ENCODE assay signal across 32 cellular contexts in the genomic region with DNA sequence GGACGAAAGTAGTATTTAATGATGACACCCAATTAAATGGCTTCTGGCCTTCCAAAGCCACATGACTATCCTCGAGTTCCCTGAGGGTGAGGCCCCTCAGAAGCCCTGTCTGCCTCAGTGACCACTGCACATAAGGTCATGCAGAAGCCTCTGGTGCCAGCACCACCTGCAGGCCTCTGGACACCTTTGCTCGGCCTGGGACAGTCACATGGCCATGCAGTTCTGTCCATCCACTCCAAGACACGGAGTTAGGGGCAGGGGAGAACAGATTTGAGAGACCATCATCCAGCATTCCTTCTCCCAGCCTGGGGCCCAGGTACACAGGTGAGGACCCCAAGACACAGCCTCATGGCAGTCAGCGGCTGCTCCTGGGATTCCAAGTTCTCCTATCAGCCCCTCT.
DNase-seq lines count a peak whose midpoint lies in the region; ATAC-seq, FAIRE-seq and TF ChIP-seq lines count a peak whose summit lies in the region.
"Had no signal": no experiment of that assay in that cellular context is flagged by ENCODE, and none has a peak within 500 bp of the region (broad histone marks: within the 10 kb centered on the region; RNA-seq: fewer than 3 reads in every experiment).

No MANE protein-coding gene starts in this region.

- no peaks in the 10 kb centered on the region for H3K9me1 ChIP-seq in K562 (ENCODE audit: control insufficient read depth, insufficient read depth, low read length)

- H3K27ac ChIP-seq in K562 (ENCODE audit: extremely low read depth, low read depth, low read length) (no peak overlapping the region), sigmoid colon (peak overlapping the region in 3 of 4 donors; percentile 75 to 85 (median 84))
- H3K27ac ChIP-seq: HL-60 had no signal

- H3K9me3 Mint-ChIP-seq in activated CD8-positive, alpha-beta memory T cell treated with anti-CD3 and anti-CD28 coated beads, Interleukin-2, amount 10 ng/mL, durations not matched to agents 7 days and 5 days (ENCODE audit: low read depth): no peaks in the 10 kb centered on the region
- H3K9me3 Mint-ChIP-seq: CD14-positive monocyte; CD8-positive, alpha-beta memory T cell; GM23338; H9; HFFc6 had no signal

- TF ChIP-seq RAD21 in K562 (CRISPR knock-in tag; conservative IDR thresholded peaks at IDR 0.05 in 1 of 2, IDR thresholded peaks at IDR 0.05 in 1 of 2): no peak

- 68% methylated on average over 4 of the region's 5 CpGs for WGBS in K562 (ENCODE audit: insufficient coverage, low coverage, missing lambda C conversion rate)
- 82 to 89% methylated on average over 5 of the region's 5 CpGs for WGBS in sigmoid colon, 2 donors

- in situ Hi-C loops in K562 (cut with MboI) (no loop called here), HAP-1 (cut with MboI; ENCODE audit: low sequenced_read_pairs) (no loop called here)

- no peak overlapping the region for H3K27ac Mint-ChIP-seq in activated CD8-positive, alpha-beta memory T cell treated with anti-CD3 and anti-CD28 coated beads, Interleukin-2, amount 10 ng/mL, durations not matched to agents 7 days and 5 days
- H3K27ac Mint-ChIP-seq: CD14-positive monocyte, GM23338, HFFc6 had no signal

- H3K27me3 Mint-ChIP-seq in activated CD8-positive, alpha-beta memory T cell treated with anti-CD3 and anti-CD28 coated beads, Interleukin-2, amount 10 ng/mL, durations not matched to agents 7 days and 5 days: peaks cover 9% of the 10 kb centered on the region

- POLR2A ChIA-PET in K562 (lab: Yijun Ruan, JAX): no interaction called here

- peaks cover 14% of the 10 kb centered on the region for H3K4me1 Mint-ChIP-seq in activated CD8-positive, alpha-beta memory T cell treated with anti-CD3 and anti-CD28 coated beads, Interleukin-2, amount 10 ng/mL, durations not matched to agents 7 days and 5 days
- H3K4me1 Mint-ChIP-seq: CD14-positive monocyte, GM23338, H9 had no signal

- H3K27me3 ChIP-seq in K562 (ENCODE audit: control insufficient read depth in 2 of 2, insufficient read depth in 2 of 2, low read length in 2 of 2): no peaks in the 10 kb centered on the region
- no peaks in the 10 kb centered on the region for H3K27me3 ChIP-seq in sigmoid colon
- H3K27me3 ChIP-seq in HAP-1 (ENCODE audit: low read depth): no peaks in the 10 kb centered on the region
- H3K27me3 ChIP-seq: BE2C had no signal

- BruUV-seq in K562 (replicated peaks; lab: Mats Ljungman, UMichigan): no TSS peak

- H3K9me3 ChIP-seq in K562 (replicated peaks; ENCODE audit: control insufficient read depth, insufficient read depth, low read depth, low read length): no peaks in the 10 kb centered on the region
- no peaks in the 10 kb centered on the region for H3K9me3 ChIP-seq in sigmoid colon
- H3K9me3 ChIP-seq in HAP-1: no peaks in the 10 kb centered on the region
- H3K9me3 ChIP-seq: BE2C had no signal

- no peak overlapping the region for H2AFZ ChIP-seq in K562 (ENCODE audit: low read depth, low read length)
- H2AFZ ChIP-seq: GM23338 had no signal

- CTCF ChIA-PET in activated CD8-positive, alpha-beta memory T cell treated with anti-CD3 and anti-CD28 coated beads, Interleukin-2, amount 10 ng/mL, durations not matched to agents 7 days and 5 days (lab: Charles Lee): no interaction called here
- CTCF ChIA-PET in K562 (lab: Yijun Ruan, JAX; ENCODE audit: low intra/inter-chr PET ratio): no interaction called here

- H4K20me1 ChIP-seq in K562 (replicated peaks; ENCODE audit: control insufficient read depth, insufficient read depth, low read length): peaks cover 5% of the 10 kb centered on the region; the same call in 1 of the 2 replicates

- intact Hi-C loops in K562 (cut with micrococcal nuclease): no loop called here
- intact Hi-C loops in sigmoid colon (cut with DNase I): no loop called here

- H3K4me1 ChIP-seq in K562 (replicated peaks in 1 of 2; ENCODE audit: control insufficient read depth in 2 of 2, insufficient read depth in 2 of 2, low read length in 2 of 2): peaks cover 23 to 30% of the 10 kb centered on the region in 2 experiments; a peak in 4 of 5 replicates
- peaks cover 0 to 84% (median 83%) of the 10 kb centered on the region in 4 donors for H3K4me1 ChIP-seq in sigmoid colon
- H3K4me1 ChIP-seq in HAP-1: no peaks in the 10 kb centered on the region
- H3K4me1 ChIP-seq: BE2C had no signal

- ATAC-seq in activated CD8-positive, alpha-beta memory T cell treated with anti-CD3 and anti-CD28 coated beads, Interleukin-2, amount 10 ng/mL, durations not matched to agents 7 days and 5 days: no peak
- ATAC-seq in K562 (peak; percentile 38; the same call in 1 of the 3 replicates), HG02852 (IDR thresholded peaks at IDR 0.05; ENCODE audit: unreplicated experiment) (no peak)
- ATAC-seq: GM12878 had no signal

- H3K4me3 ChIP-seq in K562 (no peak overlapping the region), sigmoid colon (no peak overlapping the region), HAP-1 (no peak overlapping the region)
- H3K4me3 ChIP-seq: GM12878, GM23338 had no signal

- TF ChIP-seq CTCF in K562 (IDR thresholded peaks at IDR 0.05 in 2 of 3, conservative IDR thresholded peaks at IDR 0.05 in 1 of 3; ENCODE audit: insufficient read depth in 2 of 3, low read depth in 1 of 3, low read length in 3 of 3): no peak
- no peak for TF ChIP-seq CTCF in sigmoid colon (IDR thresholded peaks at IDR 0.05)

- no peaks in the 10 kb centered on the region for H3K36me3 Mint-ChIP-seq in activated CD8-positive, alpha-beta memory T cell treated with anti-CD3 and anti-CD28 coated beads, Interleukin-2, amount 10 ng/mL, durations not matched to agents 7 days and 5 days
- H3K36me3 Mint-ChIP-seq: CD14-positive monocyte had no signal

- H3K36me3 ChIP-seq in K562 (ENCODE audit: control insufficient read depth, insufficient read depth, low read length) (peaks cover 7% of the 10 kb centered on the region; the same call in 2 of the 3 replicates), sigmoid colon (no peaks in the 10 kb centered on the region), HAP-1 (replicated peaks) (no peaks in the 10 kb centered on the region)
- H3K36me3 ChIP-seq: BE2C had no signal

- H3K9ac ChIP-seq in K562 (ENCODE audit: insufficient read depth in 1 of 2, low read depth in 2 of 2, low read length in 2 of 2): peak overlapping the region in 1 of 2 experiments; percentile 73; a peak in 1 of 4 replicates

- peak; percentile 36 for DNase-seq in activated CD8-positive, alpha-beta memory T cell treated with anti-CD3 and anti-CD28 coated beads, Interleukin-2, amount 10 ng/mL, durations not matched to agents 7 days and 5 days
- no peak for DNase-seq in activated CD8-positive, alpha-beta memory T cell treated with anti-CD3 and anti-CD28 coated beads, Interleukin-2, amount 50 U/mL, for 4 hours
- DNase-seq in K562 (ENCODE audit: extremely low read depth in 1 of 4, low spot score in 3 of 4) (no peak), islet precursor cell (peak; percentile 47), sigmoid colon (peak; percentile 51), HAP-1 (ENCODE audit: low spot score in 2 of 2) (no peak), foreskin melanocyte (no peak)
- DNase-seq: 8988T; ACHN; BE2C; CD8-positive, alpha-beta memory T cell; DMS 273 treated with DMSO at 0.1 percent for 48 hours; DMS79; EL; GDM1; H9; HFFc6; Kasumi-1; MV-4-11; NCI-H1105; NCI-H1436 treated with DMSO at 0.1 percent for 48 hours; NCI-H187 treated with DMSO at 0.1 percent for 48 hours; NCI-H2171 treated with DMSO at 0.1 percent for 48 hours; NCI-H446; NCI-H524 treated with DMSO at 0.1 percent for 48 hours; NCI-H774 had no signal

- H3K4me3 Mint-ChIP-seq in activated CD8-positive, alpha-beta memory T cell treated with anti-CD3 and anti-CD28 coated beads, Interleukin-2, amount 10 ng/mL, durations not matched to agents 7 days and 5 days: no peak overlapping the region
- H3K4me3 Mint-ChIP-seq: CD14-positive monocyte; CD8-positive, alpha-beta memory T cell; GM23338; H9; HFFc6 had no signal

- peaks cover 63% of the 10 kb centered on the region for H3K79me2 ChIP-seq in K562 (ENCODE audit: control insufficient read depth, insufficient read depth, low read length)

- H3K4me2 ChIP-seq in K562 (ENCODE audit: insufficient read depth, low read length): no peak overlapping the region
- H3K4me2 ChIP-seq: GM23338 had no signal

- TF ChIP-seq POLR2A in K562 (conservative IDR thresholded peaks at IDR 0.05): no peak
- no peak for TF ChIP-seq POLR2A in sigmoid colon (IDR thresholded peaks at IDR 0.05)

- TF ChIP-seq EP300 in K562 (IDR thresholded peaks at IDR 0.05; ENCODE audit: low read length) (no peak), sigmoid colon (IDR thresholded peaks at IDR 0.05) (no peak)

- no peak for FAIRE-seq in K562 (lab: Jason Lieb, UNC)
- FAIRE-seq: GM12878, RCC 7860 had no signal

TF ChIP-seq in K562, 482 proteins besides CTCF, POLR2A, EP300 and RAD21 (continues in another document):
- TF ChIP-seq, protein P1, sequence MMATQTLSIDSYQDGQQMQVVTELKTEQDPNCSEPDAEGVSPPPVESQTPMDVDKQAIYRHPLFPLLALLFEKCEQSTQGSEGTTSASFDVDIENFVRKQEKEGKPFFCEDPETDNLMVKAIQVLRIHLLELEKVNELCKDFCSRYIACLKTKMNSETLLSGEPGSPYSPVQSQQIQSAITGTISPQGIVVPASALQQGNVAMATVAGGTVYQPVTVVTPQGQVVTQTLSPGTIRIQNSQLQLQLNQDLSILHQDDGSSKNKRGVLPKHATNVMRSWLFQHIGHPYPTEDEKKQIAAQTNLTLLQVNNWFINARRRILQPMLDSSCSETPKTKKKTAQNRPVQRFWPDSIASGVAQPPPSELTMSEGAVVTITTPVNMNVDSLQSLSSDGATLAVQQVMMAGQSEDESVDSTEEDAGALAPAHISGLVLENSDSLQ (IDR thresholded peaks at IDR 0.05): no peak
- TF ChIP-seq, protein P2, sequence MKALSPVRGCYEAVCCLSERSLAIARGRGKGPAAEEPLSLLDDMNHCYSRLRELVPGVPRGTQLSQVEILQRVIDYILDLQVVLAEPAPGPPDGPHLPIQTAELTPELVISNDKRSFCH (CRISPR knock-in tag; IDR thresholded peaks at IDR 0.05): no peak
- TF ChIP-seq, protein P2 (tag; IDR thresholded peaks at IDR 0.05): no peak
- no peak for TF ChIP-seq PHF8 (IDR thresholded peaks at IDR 0.05; ENCODE audit: borderline replicate concordance, low read length)
- no peak for TF ChIP-seq TCF3 (CRISPR knock-in tag; IDR thresholded peaks at IDR 0.05)
- TF ChIP-seq HSF4 (CRISPR knock-in tag; IDR thresholded peaks at IDR 0.05; ENCODE audit: borderline replicate concordance): no peak
- TF ChIP-seq PHTF2 (CRISPR knock-in tag; IDR thresholded peaks at IDR 0.05): no peak
- TF ChIP-seq HIVEP1 (CRISPR knock-in tag; IDR thresholded peaks at IDR 0.05): no peak
- no peak for TF ChIP-seq RUNX1 (IDR thresholded peaks at IDR 0.05; ENCODE audit: low read depth)
- TF ChIP-seq NCOA4 (IDR thresholded peaks at IDR 0.05; ENCODE audit: partially characterized antibody): no peak
- no peak for TF ChIP-seq NFIC (IDR thresholded peaks at IDR 0.05)

Comparison
In these comparisons a context has a peak if more than half of its experiments do, and no peak if none do; other contexts are left out.
1. DNase-seq: peak in activated CD8-positive, alpha-beta memory T cell treated with anti-CD3 and anti-CD28 coated beads, Interleukin-2, amount 10 ng/mL, durations not matched to agents 7 days and 5 days (single experiment), islet precursor cell (single experiment) and sigmoid colon (single experiment); none in activated CD8-positive, alpha-beta memory T cell treated with anti-CD3 and anti-CD28 coated beads, Interleukin-2, amount 50 U/mL, for 4 hours (single experiment), K562 (0 of 4), HAP-1 (0 of 2) and foreskin melanocyte (single experiment).